ENCODE assay signal across 17 cellular contexts in genomic region chr10:78703581-78703980, GRCh38.
"Had no signal": no experiment of that assay in that cellular context is flagged by ENCODE, and none has a peak within 500 bp of the region (broad histone marks: within the 10 kb centered on the region; RNA-seq: fewer than 3 reads in every experiment).

No MANE protein-coding gene starts in this region.

- H3K4me1 ChIP-seq: breast epithelium, transverse colon had no signal

- DNase-seq: activated CD4-positive, alpha-beta T cell treated with anti-CD3 and anti-CD28 coated beads, Interleukin-2, amount 50 U/mL, for 48 hours; activated CD4-positive, CD25-positive, alpha-beta regulatory T cell treated with anti-CD3 and anti-CD28 coated beads, Interleukin-2, amount 50 U/mL, for 72 hours; activated gamma-delta T cell treated with Interleukin-2 at 50 U/mL for 16 hours; activated naive CD8-positive, alpha-beta T cell treated with anti-CD3 and anti-CD28 coated beads for 36 hours; activated T-cell treated with anti-CD3 and anti-CD28 coated beads, Interleukin-2, amount 50 U/mL, for 72 hours; hypothalamus; naive thymus-derived CD8-positive, alpha-beta T cell; nucleus accumbens; right cardiac atrium; spleen; stimulated activated CD4-positive, alpha-beta T cell treated with anti-CD3 and anti-CD28 coated beads, Interleukin-1b, Interleukin-23, amount 100 ng/mL, for 48 hours; stimulated activated naive CD4-positive, alpha-beta T cell; substantia nigra; transverse colon had no signal

- H3K27ac ChIP-seq: breast epithelium, gastroesophageal sphincter, spleen, transverse colon had no signal

- ATAC-seq: activated T-cell treated with anti-CD3 and anti-CD28 coated beads, Interleukin-2, amount 50 U/mL, for 72 hours; gastroesophageal sphincter; naive thymus-derived CD8-positive, alpha-beta T cell; right cardiac atrium had no signal

- H3K9me3 ChIP-seq: breast epithelium, gastroesophageal sphincter, spleen, transverse colon had no signal

- H3K36me3 ChIP-seq: breast epithelium, gastroesophageal sphincter, spleen, transverse colon had no signal

- H3K27me3 ChIP-seq: breast epithelium, gastroesophageal sphincter, transverse colon had no signal

- H3K4me3 ChIP-seq: breast epithelium, gastroesophageal sphincter, lung, spleen, transverse colon had no signal
